Comparison of ENCODE assay signal across 1 cellular context in the genomic region with DNA sequence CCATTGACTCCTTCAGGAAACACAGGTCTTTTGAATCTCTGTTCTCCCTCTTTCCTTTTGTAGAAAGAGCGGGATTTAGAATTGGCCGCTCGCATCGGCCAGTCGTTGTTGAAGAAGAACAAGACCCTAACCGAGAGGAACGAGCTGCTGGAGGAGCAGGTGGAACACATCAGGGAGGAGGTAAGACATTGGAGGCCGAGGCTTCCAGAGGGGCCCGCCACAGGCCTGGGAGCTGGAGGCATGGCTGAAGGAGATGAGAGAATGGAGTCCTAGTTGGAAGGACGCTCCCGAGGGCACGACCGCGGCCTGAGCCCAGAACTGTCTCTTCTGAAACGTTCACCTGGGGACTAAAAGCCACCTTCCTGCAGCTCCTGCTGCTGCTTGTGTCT.
TF ChIP-seq lines count a peak whose summit lies in the region.

No MANE protein-coding gene starts in this region.

TF ChIP-seq in GM23338, 12 proteins besides CTCF, POLR2A, EP300 and RAD21 (continued from another document):
- TF ChIP-seq, protein P1, sequence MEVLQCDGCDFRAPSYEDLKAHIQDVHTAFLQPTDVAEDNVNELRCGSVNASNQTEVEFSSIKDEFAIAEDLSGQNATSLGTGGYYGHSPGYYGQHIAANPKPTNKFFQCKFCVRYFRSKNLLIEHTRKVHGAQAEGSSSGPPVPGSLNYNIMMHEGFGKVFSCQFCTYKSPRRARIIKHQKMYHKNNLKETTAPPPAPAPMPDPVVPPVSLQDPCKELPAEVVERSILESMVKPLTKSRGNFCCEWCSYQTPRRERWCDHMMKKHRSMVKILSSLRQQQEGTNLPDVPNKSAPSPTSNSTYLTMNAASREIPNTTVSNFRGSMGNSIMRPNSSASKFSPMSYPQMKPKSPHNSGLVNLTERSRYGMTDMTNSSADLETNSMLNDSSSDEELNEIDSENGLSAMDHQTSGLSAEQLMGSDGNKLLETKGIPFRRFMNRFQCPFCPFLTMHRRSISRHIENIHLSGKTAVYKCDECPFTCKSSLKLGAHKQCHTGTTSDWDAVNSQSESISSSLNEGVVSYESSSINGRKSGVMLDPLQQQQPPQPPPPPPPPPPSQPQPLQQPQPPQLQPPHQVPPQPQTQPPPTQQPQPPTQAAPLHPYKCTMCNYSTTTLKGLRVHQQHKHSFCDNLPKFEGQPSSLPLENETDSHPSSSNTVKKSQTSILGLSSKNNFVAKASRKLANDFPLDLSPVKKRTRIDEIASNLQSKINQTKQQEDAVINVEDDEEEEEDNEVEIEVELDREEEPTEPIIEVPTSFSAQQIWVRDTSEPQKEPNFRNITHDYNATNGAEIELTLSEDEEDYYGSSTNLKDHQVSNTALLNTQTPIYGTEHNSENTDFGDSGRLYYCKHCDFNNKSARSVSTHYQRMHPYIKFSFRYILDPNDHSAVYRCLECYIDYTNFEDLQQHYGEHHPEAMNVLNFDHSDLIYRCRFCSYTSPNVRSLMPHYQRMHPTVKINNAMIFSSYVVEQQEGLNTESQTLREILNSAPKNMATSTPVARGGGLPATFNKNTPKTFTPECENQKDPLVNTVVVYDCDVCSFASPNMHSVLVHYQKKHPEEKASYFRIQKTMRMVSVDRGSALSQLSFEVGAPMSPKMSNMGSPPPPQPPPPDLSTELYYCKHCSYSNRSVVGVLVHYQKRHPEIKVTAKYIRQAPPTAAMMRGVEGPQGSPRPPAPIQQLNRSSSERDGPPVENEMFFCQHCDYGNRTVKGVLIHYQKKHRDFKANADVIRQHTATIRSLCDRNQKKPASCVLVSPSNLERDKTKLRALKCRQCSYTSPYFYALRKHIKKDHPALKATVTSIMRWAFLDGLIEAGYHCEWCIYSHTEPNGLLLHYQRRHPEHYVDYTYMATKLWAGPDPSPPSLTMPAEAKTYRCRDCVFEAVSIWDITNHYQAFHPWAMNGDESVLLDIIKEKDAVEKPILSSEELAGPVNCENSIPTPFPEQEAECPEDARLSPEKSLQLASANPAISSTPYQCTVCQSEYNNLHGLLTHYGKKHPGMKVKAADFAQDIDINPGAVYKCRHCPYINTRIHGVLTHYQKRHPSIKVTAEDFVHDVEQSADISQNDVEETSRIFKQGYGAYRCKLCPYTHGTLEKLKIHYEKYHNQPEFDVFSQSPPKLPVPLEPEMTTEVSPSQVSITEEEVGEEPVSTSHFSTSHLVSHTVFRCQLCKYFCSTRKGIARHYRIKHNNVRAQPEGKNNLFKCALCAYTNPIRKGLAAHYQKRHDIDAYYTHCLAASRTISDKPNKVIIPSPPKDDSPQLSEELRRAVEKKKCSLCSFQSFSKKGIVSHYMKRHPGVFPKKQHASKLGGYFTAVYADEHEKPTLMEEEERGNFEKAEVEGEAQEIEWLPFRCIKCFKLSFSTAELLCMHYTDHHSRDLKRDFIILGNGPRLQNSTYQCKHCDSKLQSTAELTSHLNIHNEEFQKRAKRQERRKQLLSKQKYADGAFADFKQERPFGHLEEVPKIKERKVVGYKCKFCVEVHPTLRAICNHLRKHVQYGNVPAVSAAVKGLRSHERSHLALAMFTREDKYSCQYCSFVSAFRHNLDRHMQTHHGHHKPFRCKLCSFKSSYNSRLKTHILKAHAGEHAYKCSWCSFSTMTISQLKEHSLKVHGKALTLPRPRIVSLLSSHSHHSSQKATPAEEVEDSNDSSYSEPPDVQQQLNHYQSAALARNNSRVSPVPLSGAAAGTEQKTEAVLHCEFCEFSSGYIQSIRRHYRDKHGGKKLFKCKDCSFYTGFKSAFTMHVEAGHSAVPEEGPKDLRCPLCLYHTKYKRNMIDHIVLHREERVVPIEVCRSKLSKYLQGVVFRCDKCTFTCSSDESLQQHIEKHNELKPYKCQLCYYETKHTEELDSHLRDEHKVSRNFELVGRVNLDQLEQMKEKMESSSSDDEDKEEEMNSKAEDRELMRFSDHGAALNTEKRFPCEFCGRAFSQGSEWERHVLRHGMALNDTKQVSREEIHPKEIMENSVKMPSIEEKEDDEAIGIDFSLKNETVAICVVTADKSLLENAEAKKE (CRISPR knock-in tag; IDR thresholded peaks at IDR 0.05), result no peak
- no peak for TF ChIP-seq STAT1 (IDR thresholded peaks at IDR 0.05; ENCODE audit: unreplicated experiment)
- TF ChIP-seq, protein P2, sequence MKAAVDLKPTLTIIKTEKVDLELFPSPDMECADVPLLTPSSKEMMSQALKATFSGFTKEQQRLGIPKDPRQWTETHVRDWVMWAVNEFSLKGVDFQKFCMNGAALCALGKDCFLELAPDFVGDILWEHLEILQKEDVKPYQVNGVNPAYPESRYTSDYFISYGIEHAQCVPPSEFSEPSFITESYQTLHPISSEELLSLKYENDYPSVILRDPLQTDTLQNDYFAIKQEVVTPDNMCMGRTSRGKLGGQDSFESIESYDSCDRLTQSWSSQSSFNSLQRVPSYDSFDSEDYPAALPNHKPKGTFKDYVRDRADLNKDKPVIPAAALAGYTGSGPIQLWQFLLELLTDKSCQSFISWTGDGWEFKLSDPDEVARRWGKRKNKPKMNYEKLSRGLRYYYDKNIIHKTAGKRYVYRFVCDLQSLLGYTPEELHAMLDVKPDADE (IDR thresholded peaks at IDR 0.05), result no peak
- TF ChIP-seq ZNF114 (CRISPR knock-in tag; IDR thresholded peaks at IDR 0.05), result no peak
- TF ChIP-seq JUNB (IDR thresholded peaks at IDR 0.05; ENCODE audit: unreplicated experiment), result no peak
- no peak for TF ChIP-seq POLR2AphosphoS5 (IDR thresholded peaks at IDR 0.05; ENCODE audit: low read depth)
